8 cellular contexts compared by ENCODE assay signal in the genomic region with DNA sequence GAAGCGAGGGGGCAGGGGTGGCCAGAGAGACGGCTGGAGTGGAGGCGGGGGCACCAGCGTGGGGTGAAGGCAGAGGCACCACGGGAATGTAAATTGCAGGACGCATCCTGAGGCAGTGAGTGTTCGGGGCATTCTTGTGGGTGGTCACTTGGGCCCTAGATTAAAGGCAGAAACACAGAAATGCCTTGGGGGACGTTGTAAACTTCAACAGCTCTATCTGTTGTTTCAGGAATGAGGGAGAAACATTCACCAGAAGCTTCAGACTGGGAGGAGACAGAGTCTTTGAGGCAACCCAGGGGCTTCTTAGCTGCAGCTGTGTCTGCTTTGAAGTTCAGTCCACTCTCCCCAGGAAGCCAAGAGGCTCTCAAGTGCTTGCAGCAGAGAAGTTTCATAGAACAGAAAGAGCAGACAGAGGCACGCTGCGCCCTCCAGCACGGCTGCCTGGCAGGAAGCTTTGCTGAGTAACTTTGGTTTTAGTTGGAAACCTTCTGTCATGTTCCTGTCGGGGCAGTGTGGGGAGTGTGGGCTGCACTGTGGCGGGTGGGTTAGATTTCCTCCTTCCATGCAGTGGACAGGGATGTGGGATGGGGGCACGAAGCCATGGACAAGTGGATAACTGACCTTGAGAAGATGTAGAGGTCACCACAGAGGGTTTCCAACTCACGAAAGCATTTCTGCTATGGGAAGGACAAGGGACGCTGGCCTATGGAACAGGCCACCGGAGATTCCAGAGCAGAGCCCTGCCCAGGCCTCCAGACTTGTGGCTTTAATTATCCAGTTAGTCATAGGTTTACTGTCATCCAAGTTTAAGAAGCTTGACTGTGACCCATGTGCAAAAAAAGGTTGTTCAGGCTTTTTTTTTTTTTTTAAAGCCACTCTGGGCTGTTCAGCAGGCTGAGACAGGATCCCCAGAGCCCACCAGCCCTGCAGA.
DNase-seq lines count a peak whose midpoint lies in the region; TF ChIP-seq lines count a peak whose summit lies in the region.

No MANE protein-coding gene starts in this region.

- 0 out of 3 replicates have a peak, but pooled peaks have one; percentile 7 for TF ChIP-seq CTCF in GM12872 (IDR thresholded peaks at IDR 0.05; ENCODE audit: insufficient read depth, low read depth, low read length)

- no peaks in the 10 kb centered on the region for H3K9me3 Mint-ChIP-seq in activated CD4-positive, alpha-beta memory T cell treated with anti-CD3 and anti-CD28 coated beads for 36 hours

- CTCF ChIA-PET in activated CD4-positive, alpha-beta memory T cell treated with anti-CD3 and anti-CD28 coated beads for 36 hours (lab: Charles Lee) = interaction anchor here (0.7 to 4.2 kb wide), 21 partner anchors 8 to 321 kb away, joined by 3 to 41 read pairs (median 5); a partner anchor contains a TSS

- no peaks in the 10 kb centered on the region for H3K9me3 ChIP-seq in mucosa of rectum (ENCODE audit: control insufficient read depth in 2 of 2, low read length in 2 of 2)

- peaks cover 55% of the 10 kb centered on the region for H3K4me1 Mint-ChIP-seq in activated CD4-positive, alpha-beta memory T cell treated with anti-CD3 and anti-CD28 coated beads for 36 hours (ENCODE audit: low read depth)

- H3K27me3 ChIP-seq in mucosa of rectum (ENCODE audit: control insufficient read depth in 2 of 2, insufficient read depth in 2 of 2, low read length in 2 of 2) = no peaks in the 10 kb centered on the region

- H3K27ac ChIP-seq in mucosa of rectum (ENCODE audit: low read depth in 2 of 2, low read length in 2 of 2) = peak overlapping the region; percentile 96 to 100

- H3K27ac Mint-ChIP-seq in activated CD4-positive, alpha-beta memory T cell treated with anti-CD3 and anti-CD28 coated beads for 36 hours = peak overlapping the region; percentile 95

- H3K36me3 Mint-ChIP-seq in activated CD4-positive, alpha-beta memory T cell treated with anti-CD3 and anti-CD28 coated beads for 36 hours = peaks cover 6% of the 10 kb centered on the region

- POLR2A ChIA-PET in activated CD4-positive, alpha-beta memory T cell treated with anti-CD3 and anti-CD28 coated beads for 36 hours (lab: Charles Lee) = interaction anchor here (0.6 to 6.5 kb wide), 37 partner anchors 8 to 1319 kb away, joined by 3 to 262 read pairs (median 6); a partner anchor contains a TSS

- H3K36me3 ChIP-seq in mucosa of rectum (ENCODE audit: control insufficient read depth in 2 of 2, insufficient read depth in 2 of 2, low read length in 2 of 2) = no peaks in the 10 kb centered on the region

- peak overlapping the region; percentile 71 for H3K4me3 Mint-ChIP-seq in activated CD4-positive, alpha-beta memory T cell treated with anti-CD3 and anti-CD28 coated beads for 36 hours

- DNase-seq in NAMALWA (ENCODE audit: low spot score) = peak; percentile 39
- peak; percentile 91 for DNase-seq in activated CD4-positive, alpha-beta memory T cell treated with anti-CD3 and anti-CD28 coated beads for 36 hours
- DNase-seq in ecto neural progenitor cell (ENCODE audit: low spot score) = peak; percentile 64
- DNase-seq in stimulated activated CD8-positive, alpha-beta memory T cell treated with anti-CD3 and anti-CD28 coated beads, Interleukin-7, amount 100 ng/mL, for 48 hours (ENCODE audit: extremely low read depth in 1 of 2, low read depth in 1 of 2) = peak; percentile 64 to 86
- no peak for DNase-seq in NCI-H1092 (lab: John Stamatoyannopoulos, UW)
- DNase-seq in OCI-M2 (lab: John Stamatoyannopoulos, UW; ENCODE audit: unreplicated experiment) = no peak

- intact Hi-C loops in activated CD4-positive, alpha-beta memory T cell treated with anti-CD3 and anti-CD28 coated beads for 36 hours (cut with micrococcal nuclease) = loop anchor here (1.0 to 10.0 kb wide), 6 partner anchors 106 to 524 kb away; a partner anchor contains a TSS

- H3K4me1 ChIP-seq in mucosa of rectum (ENCODE audit: control insufficient read depth in 2 of 2, insufficient read depth in 2 of 2, low read length in 2 of 2) = peaks cover 50 to 57% of the 10 kb centered on the region in 2 donors

- peak overlapping the region; percentile 75 to 86 for H3K9ac ChIP-seq in mucosa of rectum (ENCODE audit: low read depth in 1 of 2, low read length in 2 of 2)

- H3K4me3 ChIP-seq in mucosa of rectum (ENCODE audit: low read length in 2 of 2) = peak overlapping the region; percentile 22 to 67

- H3K27me3 Mint-ChIP-seq in activated CD4-positive, alpha-beta memory T cell treated with anti-CD3 and anti-CD28 coated beads for 36 hours = no peaks in the 10 kb centered on the region

Comparison
In these comparisons a context has a peak if more than half of its experiments do, and no peak if none do; other contexts are left out.
1. DNase-seq: peak in NAMALWA (single experiment), activated CD4-positive, alpha-beta memory T cell treated with anti-CD3 and anti-CD28 coated beads for 36 hours (single experiment), ecto neural progenitor cell (single experiment) and stimulated activated CD8-positive, alpha-beta memory T cell treated with anti-CD3 and anti-CD28 coated beads, Interleukin-7, amount 100 ng/mL, for 48 hours (2 of 2); none in NCI-H1092 (single experiment) and OCI-M2 (single experiment).